In the genomic region with DNA sequence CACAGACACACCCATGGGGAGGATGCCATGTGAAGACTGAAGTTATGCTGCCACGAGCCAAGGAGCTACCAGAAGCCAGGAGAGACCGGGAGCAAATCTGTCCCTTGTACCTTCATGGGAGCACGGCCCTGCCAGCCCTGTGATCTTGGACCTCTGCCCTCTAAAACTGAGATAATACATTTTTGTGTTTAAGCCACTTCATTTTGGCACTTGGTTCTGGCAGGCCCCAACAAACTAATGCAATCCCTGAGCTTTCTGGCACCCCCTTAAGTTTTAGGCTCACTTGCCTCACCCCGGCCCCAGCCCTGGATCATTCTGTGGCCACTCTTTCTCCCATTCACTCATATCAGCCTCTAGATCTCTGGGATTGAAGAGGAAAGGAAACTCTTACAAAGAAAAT, we compare ENCODE assay signal across 22 cellular contexts. TPM values are rescaled to one million over a fixed set of nuclear protein-coding genes. Genes with fewer than 3 reads are reported as not detected.
DNase-seq lines count a peak whose midpoint lies in the region; ATAC-seq and TF ChIP-seq lines count a peak whose summit lies in the region.
"Had no signal": no experiment of that assay in that cellular context is flagged by ENCODE, and none has a peak within 500 bp of the region (broad histone marks: within the 10 kb centered on the region; RNA-seq: fewer than 3 reads in every experiment).

No MANE protein-coding gene starts in this region.

- H3K9me2 ChIP-seq in Karpas-422 (replicated peaks; ENCODE audit: insufficient read depth, low read length), result no peaks in the 10 kb centered on the region

- DNase-seq in Karpas-422 (no peak), coronary artery (ENCODE audit: low spot score) (peak; percentile 63), left lobe of liver (ENCODE audit: low spot score) (no peak), HuH-7.5 (ENCODE audit: low spot score) (no peak)
- no peak for DNase-seq in stimulated activated naive B cell treated with anti-CD40 and anti-IgM and Interleukin-4, amounts not matched to agents 10 μg/mL and 1 μg/mL and 100 μg/mL, for 72 hours
- no peak for DNase-seq in activated naive CD8-positive, alpha-beta T cell treated with anti-CD3 and anti-CD28 coated beads, Interleukin-2, amount 50 U/mL, for 24 hours
- DNase-seq: CD4-positive, alpha-beta T cell; COR-L47; DMS79; GOT3; Kasumi-1; NCI-H1417; NCI-H1694 treated with DMSO at 0.1 percent for 48 hours; NCI-H2081 treated with DMSO at 0.1 percent for 48 hours; NCI-H446; NCI-H526; PC-3; RPMI8226 had no signal

- TF ChIP-seq CTCF in coronary artery (IDR thresholded peaks at IDR 0.05), result no peak

- no peaks in the 10 kb centered on the region for H3K9me3 ChIP-seq in Karpas-422 (ENCODE audit: low read length)

- no peaks in the 10 kb centered on the region for H3K27me3 Mint-ChIP-seq in stimulated activated naive B cell treated with anti-CD40 and anti-IgM and Interleukin-4, amounts not matched to agents 10 μg/mL and 1 μg/mL and 100 μg/mL, for 72 hours
- no peaks in the 10 kb centered on the region for H3K27me3 Mint-ChIP-seq in activated naive CD8-positive, alpha-beta T cell treated with anti-CD3 and anti-CD28 coated beads, Interleukin-2, amount 50 U/mL, for 24 hours
- H3K27me3 Mint-ChIP-seq: CD4-positive, alpha-beta T cell had no signal

- peak overlapping the region; percentile 5; the same call in 1 of the 2 replicates for H3K9ac ChIP-seq in Karpas-422 (ENCODE audit: low read length)

- ATAC-seq in left lobe of liver (peak; percentile 58), GM19324 (IDR thresholded peaks at IDR 0.05; ENCODE audit: low FRiP score, unreplicated experiment) (no peak)
- ATAC-seq in stimulated activated naive B cell treated with anti-CD40 and anti-IgM and Interleukin-4, amounts not matched to agents 10 μg/mL and 1 μg/mL and 100 μg/mL, for 72 hours (replicated peaks), result no peak
- no peak for ATAC-seq in activated naive CD8-positive, alpha-beta T cell treated with anti-CD3 and anti-CD28 coated beads, Interleukin-2, amount 50 U/mL, for 24 hours
- ATAC-seq: GM12878, HCT116, PC-3, SK-N-SH treated with all-trans-retinoic acid at 6 μM for 48 hours had no signal

- H3K36me3 ChIP-seq in Karpas-422 (ENCODE audit: insufficient read depth, low read length), result peaks cover 67% of the 10 kb centered on the region

- H3K27ac ChIP-seq in Karpas-422 (ENCODE audit: low read length), result peak overlapping the region; percentile 84
- no peak overlapping the region for H3K27ac ChIP-seq in coronary artery

- H3K79me2 ChIP-seq in Karpas-422 (ENCODE audit: low read length), result peaks cover 78% of the 10 kb centered on the region

- no peaks in the 10 kb centered on the region for H4K20me1 ChIP-seq in Karpas-422 (ENCODE audit: insufficient read depth, low read depth, low read length)

- H3K4me1 Mint-ChIP-seq in stimulated activated naive B cell treated with anti-CD40 and anti-IgM and Interleukin-4, amounts not matched to agents 10 μg/mL and 1 μg/mL and 100 μg/mL, for 72 hours, result peaks cover 5% of the 10 kb centered on the region in 2 donors
- no peaks in the 10 kb centered on the region for H3K4me1 Mint-ChIP-seq in activated naive CD8-positive, alpha-beta T cell treated with anti-CD3 and anti-CD28 coated beads, Interleukin-2, amount 50 U/mL, for 24 hours

- H3K36me3 Mint-ChIP-seq in stimulated activated naive B cell treated with anti-CD40 and anti-IgM and Interleukin-4, amounts not matched to agents 10 μg/mL and 1 μg/mL and 100 μg/mL, for 72 hours, result peaks cover 32 to 44% of the 10 kb centered on the region in 2 donors
- H3K36me3 Mint-ChIP-seq in activated naive CD8-positive, alpha-beta T cell treated with anti-CD3 and anti-CD28 coated beads, Interleukin-2, amount 50 U/mL, for 24 hours (ENCODE audit: low read depth), result peaks cover 21% of the 10 kb centered on the region

- H3K27me3 ChIP-seq in Karpas-422 (ENCODE audit: low read length), result no peaks in the 10 kb centered on the region

- peak overlapping the region; percentile 79 for H3K27ac Mint-ChIP-seq in stimulated activated naive B cell treated with anti-CD40 and anti-IgM and Interleukin-4, amounts not matched to agents 10 μg/mL and 1 μg/mL and 100 μg/mL, for 72 hours
- H3K27ac Mint-ChIP-seq in activated naive CD8-positive, alpha-beta T cell treated with anti-CD3 and anti-CD28 coated beads, Interleukin-2, amount 50 U/mL, for 24 hours, result no peak overlapping the region
- H3K27ac Mint-ChIP-seq: CD4-positive, alpha-beta T cell had no signal

- no peak overlapping the region for H3K4me2 ChIP-seq in Karpas-422 (ENCODE audit: low read depth, low read length, poor library complexity, severe bottlenecking)

- H3K9me3 Mint-ChIP-seq in stimulated activated naive B cell treated with anti-CD40 and anti-IgM and Interleukin-4, amounts not matched to agents 10 μg/mL and 1 μg/mL and 100 μg/mL, for 72 hours, result no peaks in the 10 kb centered on the region
- no peaks in the 10 kb centered on the region for H3K9me3 Mint-ChIP-seq in activated naive CD8-positive, alpha-beta T cell treated with anti-CD3 and anti-CD28 coated beads, Interleukin-2, amount 50 U/mL, for 24 hours
- H3K9me3 Mint-ChIP-seq: CD4-positive, alpha-beta T cell had no signal

- no peak overlapping the region for H3K4me3 Mint-ChIP-seq in stimulated activated naive B cell treated with anti-CD40 and anti-IgM and Interleukin-4, amounts not matched to agents 10 μg/mL and 1 μg/mL and 100 μg/mL, for 72 hours
- no peak overlapping the region for H3K4me3 Mint-ChIP-seq in activated naive CD8-positive, alpha-beta T cell treated with anti-CD3 and anti-CD28 coated beads, Interleukin-2, amount 50 U/mL, for 24 hours
- H3K4me3 Mint-ChIP-seq: CD4-positive, alpha-beta T cell had no signal

- no peak overlapping the region for H3K4me3 ChIP-seq in Karpas-422 (ENCODE audit: low read length)
- no peak overlapping the region for H3K4me3 ChIP-seq in coronary artery
- H3K4me3 ChIP-seq: GM12878 had no signal

- peaks cover 52% of the 10 kb centered on the region for H3K4me1 ChIP-seq in Karpas-422 (ENCODE audit: low read length)

- H2AFZ ChIP-seq in Karpas-422 (ENCODE audit: low read length), result no peak overlapping the region

RNA-seq across cellular contexts. Expression of gene SEL1L3, which starts 35.4 kb away (rescaled TPM):
- total RNA-seq in Karpas-422 (2014; rRNA removed; shearing (Covaris generic); ENCODE audit: low replicate concordance), result 222 and 271 TPM in 2 replicates
- 5.0 TPM for total RNA-seq in left lobe of liver

Comparison
In these comparisons a context has a peak if more than half of its experiments do, and no peak if none do; other contexts are left out.
1. RNA of gene SEL1L3, which starts 35.4 kb away (total RNA-seq): 222 to 271 TPM in Karpas-422; 5.0 TPM in left lobe of liver (single experiment); every median in the first group is over 10 times any median in the second.